28 cellular contexts compared by ENCODE assay signal in the genomic region with DNA sequence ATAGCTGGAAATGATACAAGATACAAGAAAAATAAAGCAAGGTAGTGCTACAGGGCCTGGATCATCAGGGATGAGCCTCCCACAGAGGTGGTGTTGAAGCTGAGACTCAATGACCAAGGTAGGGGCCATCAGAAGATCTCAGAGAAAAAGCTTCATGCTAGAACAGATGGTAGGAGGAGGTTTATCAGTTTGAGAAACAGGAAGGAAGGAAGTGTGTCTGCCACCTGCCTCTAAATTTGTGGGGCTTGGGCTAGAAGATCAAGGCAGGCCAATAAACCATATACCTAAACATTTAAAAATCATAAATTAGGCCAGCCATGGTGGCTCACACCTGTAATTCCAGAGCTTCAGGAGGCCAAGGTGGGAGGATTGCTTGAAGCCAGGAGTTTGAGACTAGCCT.
DNase-seq lines count a peak whose midpoint lies in the region; ATAC-seq lines count a peak whose summit lies in the region.
"Had no signal": no experiment of that assay in that cellular context is flagged by ENCODE, and none has a peak within 500 bp of the region (broad histone marks: within the 10 kb centered on the region; RNA-seq: fewer than 3 reads in every experiment).

No MANE protein-coding gene starts in this region.

- peak overlapping the region in 2 of 11 experiments; percentile 16 to 45; a peak in 3 of 22 replicates for H3K27ac ChIP-seq in BLaER1 treated with 17β-estradiol and CSF1 and Interleukin-3, amounts not matched to agents 10 nM and 100 nM
- H3K27ac ChIP-seq: esophagus squamous epithelium, GM23248, heart right ventricle, HL-60, parathyroid adenoma, testis had no signal

- peaks cover 2 to 21% (median 18%) of the 10 kb centered on the region in 10 experiments for H3K4me1 ChIP-seq in BLaER1 treated with 17β-estradiol and CSF1 and Interleukin-3, amounts not matched to agents 10 nM and 100 nM
- H3K4me1 ChIP-seq: esophagus squamous epithelium, parathyroid adenoma, testis had no signal

- H3K4me3 Mint-ChIP-seq in effector memory CD8-positive, alpha-beta T cell, result peak overlapping the region; percentile 45 to 59
- no peak overlapping the region for H3K4me3 Mint-ChIP-seq in stimulated activated naive B cell treated with anti-CD40 and anti-IgM and Interleukin-4, amounts not matched to agents 10 μg/mL and 1 μg/mL and 100 μg/mL, for 72 hours
- H3K4me3 Mint-ChIP-seq: activated B cell treated with CpG ODN at 0.5 μM for 24 hours; CD4-positive, alpha-beta T cell; dendritic cell treated with granulocyte-macrophage colony-stimulating factor and Interleukin-4, amounts not matched to agents 40 ng/mL and 50 ng/mL, for 4 days; neural crest cell had no signal

- H3K4me3 ChIP-seq in BLaER1 treated with 17β-estradiol and CSF1 and Interleukin-3, amounts not matched to agents 10 nM and 100 nM, result no peak overlapping the region
- H3K4me3 ChIP-seq: esophagus squamous epithelium, GM23248, heart right ventricle, mucosa of descending colon, testis had no signal

- H3K27me3 ChIP-seq in BLaER1 treated with 17β-estradiol and CSF1 and Interleukin-3, amounts not matched to agents 10 nM and 100 nM, result no peaks in the 10 kb centered on the region
- H3K27me3 ChIP-seq: testis had no signal

- H3K36me3 ChIP-seq in BLaER1 treated with 17β-estradiol and CSF1 and Interleukin-3, amounts not matched to agents 10 nM and 100 nM, result 0 out of 22 replicates have a peak, but pooled peaks cover 0 to 4% (median 0%) of the 10 kb centered on the region in 11 experiments
- H3K36me3 ChIP-seq: esophagus squamous epithelium, heart right ventricle had no signal

- peak overlapping the region in 9 of 11 experiments; percentile 22 to 76 (median 61); a peak in 18 of 22 replicates for H3K4me2 ChIP-seq in BLaER1 treated with 17β-estradiol and CSF1 and Interleukin-3, amounts not matched to agents 10 nM and 100 nM

- DNase-seq in GDM1 (lab: John Stamatoyannopoulos, UW) (peak; percentile 18), MV-4-11 (lab: John Stamatoyannopoulos, UW) (peak; percentile 32), hepatic stellate cell (ENCODE audit: low spot score) (no peak)
- no peak for DNase-seq in effector memory CD8-positive, alpha-beta T cell
- DNase-seq in stimulated activated naive B cell treated with anti-CD40 and anti-IgM and Interleukin-4, amounts not matched to agents 10 μg/mL and 1 μg/mL and 100 μg/mL, for 72 hours, result no peak
- DNase-seq: activated B cell treated with CpG ODN at 0.5 μM for 24 hours; activated CD4-positive, alpha-beta T cell treated with anti-CD3 and anti-CD28 coated beads, Interleukin-2, amount 50 U/mL, for 4 hours; caudate nucleus; CD4-positive, alpha-beta T cell; EL; esophagus squamous epithelium; foreskin melanocyte; GM23248; heart right ventricle; mucosa of descending colon; NCI-H1436; NCI-H446 treated with DMSO at 0.1 percent for 48 hours; right cardiac atrium; Right ventricle myocardium superior; stimulated activated CD4-positive, alpha-beta T cell treated with anti-CD3 and anti-CD28 coated beads, Interleukin-2, amount 100 ng/mL, for 48 hours; T1000; testis had no signal

- peak overlapping the region in 1 of 2 donors; percentile 23 for H3K27ac Mint-ChIP-seq in effector memory CD8-positive, alpha-beta T cell
- no peak overlapping the region for H3K27ac Mint-ChIP-seq in stimulated activated naive B cell treated with anti-CD40 and anti-IgM and Interleukin-4, amounts not matched to agents 10 μg/mL and 1 μg/mL and 100 μg/mL, for 72 hours
- H3K27ac Mint-ChIP-seq: activated B cell treated with CpG ODN at 0.5 μM for 24 hours; CD4-positive, alpha-beta T cell; dendritic cell treated with granulocyte-macrophage colony-stimulating factor and Interleukin-4, amounts not matched to agents 40 ng/mL and 50 ng/mL, for 4 days had no signal

- no peaks in the 10 kb centered on the region for H3K27me3 Mint-ChIP-seq in effector memory CD8-positive, alpha-beta T cell
- peaks cover 0 to 4% of the 10 kb centered on the region in 2 donors for H3K27me3 Mint-ChIP-seq in stimulated activated naive B cell treated with anti-CD40 and anti-IgM and Interleukin-4, amounts not matched to agents 10 μg/mL and 1 μg/mL and 100 μg/mL, for 72 hours
- H3K27me3 Mint-ChIP-seq: dendritic cell treated with granulocyte-macrophage colony-stimulating factor and Interleukin-4, amounts not matched to agents 40 ng/mL and 50 ng/mL, for 4 days had no signal

- peaks cover 5 to 35% (median 18%) of the 10 kb centered on the region in 11 experiments; a peak in 19 of 22 replicates for H3K9me3 ChIP-seq in BLaER1 treated with 17β-estradiol and CSF1 and Interleukin-3, amounts not matched to agents 10 nM and 100 nM (replicated peaks in 1 of 11)
- H3K9me3 ChIP-seq: esophagus squamous epithelium, heart right ventricle, mucosa of descending colon, testis had no signal

- H3K9ac ChIP-seq in BLaER1 treated with 17β-estradiol and CSF1 and Interleukin-3, amounts not matched to agents 10 nM and 100 nM, result no peak overlapping the region
- H3K9ac ChIP-seq: GM23248, parathyroid adenoma had no signal

- peaks cover 13 to 29% of the 10 kb centered on the region in 2 donors for H3K4me1 Mint-ChIP-seq in effector memory CD8-positive, alpha-beta T cell (ENCODE audit: low read depth in 2 of 2)
- peaks cover 4 to 14% of the 10 kb centered on the region in 2 donors for H3K4me1 Mint-ChIP-seq in stimulated activated naive B cell treated with anti-CD40 and anti-IgM and Interleukin-4, amounts not matched to agents 10 μg/mL and 1 μg/mL and 100 μg/mL, for 72 hours

- no peaks in the 10 kb centered on the region for H3K9me3 Mint-ChIP-seq in effector memory CD8-positive, alpha-beta T cell
- no peaks in the 10 kb centered on the region for H3K9me3 Mint-ChIP-seq in stimulated activated naive B cell treated with anti-CD40 and anti-IgM and Interleukin-4, amounts not matched to agents 10 μg/mL and 1 μg/mL and 100 μg/mL, for 72 hours
- H3K9me3 Mint-ChIP-seq: activated B cell treated with CpG ODN at 0.5 μM for 24 hours; CD4-positive, alpha-beta T cell; dendritic cell treated with granulocyte-macrophage colony-stimulating factor and Interleukin-4, amounts not matched to agents 40 ng/mL and 50 ng/mL, for 4 days had no signal

- H3K36me3 Mint-ChIP-seq in effector memory CD8-positive, alpha-beta T cell (ENCODE audit: insufficient read depth), result no peaks in the 10 kb centered on the region
- H3K36me3 Mint-ChIP-seq in stimulated activated naive B cell treated with anti-CD40 and anti-IgM and Interleukin-4, amounts not matched to agents 10 μg/mL and 1 μg/mL and 100 μg/mL, for 72 hours, result no peaks in the 10 kb centered on the region

- peak; percentile 70 for ATAC-seq in effector memory CD8-positive, alpha-beta T cell (replicated peaks)
- no peak for ATAC-seq in GM21619 (IDR thresholded peaks at IDR 0.05; ENCODE audit: unreplicated experiment)
- ATAC-seq in stimulated activated naive B cell treated with anti-CD40 and anti-IgM and Interleukin-4, amounts not matched to agents 10 μg/mL and 1 μg/mL and 100 μg/mL, for 72 hours (replicated peaks), result no peak
- ATAC-seq: heart right ventricle, mucosa of descending colon, right cardiac atrium had no signal

- H4K20me1 ChIP-seq in BLaER1 treated with 17β-estradiol and CSF1 and Interleukin-3, amounts not matched to agents 10 nM and 100 nM, result no peaks in the 10 kb centered on the region

Comparison
In these comparisons a context has a peak if more than half of its experiments do, and no peak if none do; other contexts are left out.
1. DNase-seq: peak in GDM1 (single experiment) and MV-4-11 (single experiment); none in effector memory CD8-positive, alpha-beta T cell (0 of 3), stimulated activated naive B cell treated with anti-CD40 and anti-IgM and Interleukin-4, amounts not matched to agents 10 μg/mL and 1 μg/mL and 100 μg/mL, for 72 hours (single experiment) and hepatic stellate cell (single experiment).
2. H3K4me3 Mint-ChIP-seq: peak in effector memory CD8-positive, alpha-beta T cell (2 of 2); none in stimulated activated naive B cell treated with anti-CD40 and anti-IgM and Interleukin-4, amounts not matched to agents 10 μg/mL and 1 μg/mL and 100 μg/mL, for 72 hours (0 of 2).